8 cellular contexts compared by ENCODE assay signal in genomic region chr14:65098586-65098985, GRCh38. TPM values are rescaled to one million over a fixed set of nuclear protein-coding genes. Genes with fewer than 3 reads are reported as not detected.
DNase-seq lines count a peak whose midpoint lies in the region; ATAC-seq and TF ChIP-seq lines count a peak whose summit lies in the region.

No MANE protein-coding gene starts in this region.

- CTCF ChIA-PET in activated CD8-positive, alpha-beta T cell treated with anti-CD3 and anti-CD28 coated beads for 36 hours (lab: Charles Lee), result no interaction called here

- no peaks in the 10 kb centered on the region for H3K9me3 ChIP-seq in transverse colon
- no peaks in the 10 kb centered on the region for H3K9me3 ChIP-seq in body of pancreas

- 7 to 12% methylated on average over 2 of the region's 2 CpGs for WGBS in transverse colon (ENCODE audit: low coverage in 1 of 2), 2 donors
- 43 to 49% methylated on average over 2 of the region's 2 CpGs for WGBS in body of pancreas, 2 donors

- H3K4me1 Mint-ChIP-seq in activated naive CD4-positive, alpha-beta T cell treated with anti-CD3 and anti-CD28 coated beads, Interleukin-2, amount 50 U/mL, for 24 hours, result peaks cover 74% of the 10 kb centered on the region
- H3K4me1 Mint-ChIP-seq in activated CD8-positive, alpha-beta T cell treated with anti-CD3 and anti-CD28 coated beads for 36 hours (ENCODE audit: low read depth), result peaks cover 71% of the 10 kb centered on the region
- H3K4me1 Mint-ChIP-seq in immature natural killer cell, result peaks cover 76 to 86% of the 10 kb centered on the region in 2 donors

- H3K36me3 Mint-ChIP-seq in activated naive CD4-positive, alpha-beta T cell treated with anti-CD3 and anti-CD28 coated beads, Interleukin-2, amount 50 U/mL, for 24 hours, result peaks cover 26% of the 10 kb centered on the region
- H3K36me3 Mint-ChIP-seq in activated CD8-positive, alpha-beta T cell treated with anti-CD3 and anti-CD28 coated beads for 36 hours (ENCODE audit: low read depth), result peaks cover 60% of the 10 kb centered on the region
- peaks cover under 1 to 10% (median under 1%) of the 10 kb centered on the region in 3 donors for H3K36me3 Mint-ChIP-seq in immature natural killer cell

- in situ Hi-C loops in transverse colon (cut with MboI; ENCODE audit: low pct_ligation_motif_present in 1 of 4, low pct_unique_long_range_greater_than_20kb in 1 of 4, low sequenced_read_pairs in 3 of 4), result no loop called here

- H3K27ac ChIP-seq in transverse colon (peak overlapping the region; percentile 48 to 83 (median 74)), body of pancreas (peak overlapping the region in 1 of 4 donors; percentile 48)

- ATAC-seq in activated CD8-positive, alpha-beta T cell treated with anti-CD3 and anti-CD28 coated beads for 36 hours, result no peak
- ATAC-seq in body of pancreas (no peak), HG03139 (IDR thresholded peaks at IDR 0.05; ENCODE audit: unreplicated experiment) (no peak)

- no peak for TF ChIP-seq CTCF in activated CD8-positive, alpha-beta T cell treated with anti-CD3 and anti-CD28 coated beads for 36 hours (IDR thresholded peaks at IDR 0.05)
- TF ChIP-seq CTCF in transverse colon (IDR thresholded peaks at IDR 0.05), result no peak
- no peak for TF ChIP-seq CTCF in body of pancreas (IDR thresholded peaks at IDR 0.05)

- intact Hi-C loops in activated CD8-positive, alpha-beta T cell treated with anti-CD3 and anti-CD28 coated beads for 36 hours (cut with micrococcal nuclease), result no loop called here
- intact Hi-C loops in transverse colon (cut with DNase I; ENCODE audit: low total_unique reads) (no loop called here), body of pancreas (cut with DNase I) (no loop called here)

- H3K27me3 Mint-ChIP-seq in activated naive CD4-positive, alpha-beta T cell treated with anti-CD3 and anti-CD28 coated beads, Interleukin-2, amount 50 U/mL, for 24 hours, result no peaks in the 10 kb centered on the region
- no peaks in the 10 kb centered on the region for H3K27me3 Mint-ChIP-seq in activated CD8-positive, alpha-beta T cell treated with anti-CD3 and anti-CD28 coated beads for 36 hours
- peaks cover 9 to 14% (median 9%) of the 10 kb centered on the region in 3 donors for H3K27me3 Mint-ChIP-seq in immature natural killer cell (ENCODE audit: low read depth in 3 of 3)

- DNase-seq in activated naive CD4-positive, alpha-beta T cell (lab: John Stamatoyannopoulos, UW), result no peak
- DNase-seq in activated CD8-positive, alpha-beta T cell treated with anti-CD3 and anti-CD28 coated beads for 36 hours, result no peak
- DNase-seq in immature natural killer cell, result peak; percentile 57 to 65 (median 58)
- no peak for DNase-seq in transverse colon
- no peak for DNase-seq in body of pancreas
- DNase-seq in stimulated activated CD4-positive, alpha-beta T cell treated with anti-CD3 and anti-CD28 coated beads, Interleukin-12 subunit alpha, Interleukin-12 subunit beta, amount 100 ng/mL, for 4 hours, result no peak

- TF ChIP-seq POLR2A in transverse colon (IDR thresholded peaks at IDR 0.05), result no peak
- TF ChIP-seq POLR2A in body of pancreas (IDR thresholded peaks at IDR 0.05), result no peak

- H3K27me3 ChIP-seq in transverse colon, result no peaks in the 10 kb centered on the region
- no peaks in the 10 kb centered on the region for H3K27me3 ChIP-seq in body of pancreas

- POLR2A ChIA-PET in activated CD8-positive, alpha-beta T cell treated with anti-CD3 and anti-CD28 coated beads for 36 hours (lab: Charles Lee), result interaction anchor here (1.1 kb wide), 1 partner anchor 16 kb away, joined by 3 read pairs; no protein-coding TSS in a partner anchor

- no peak for TF ChIP-seq EP300 in transverse colon (IDR thresholded peaks at IDR 0.05; ENCODE audit: low read depth)

- peak overlapping the region; percentile 95 for H3K27ac Mint-ChIP-seq in activated naive CD4-positive, alpha-beta T cell treated with anti-CD3 and anti-CD28 coated beads, Interleukin-2, amount 50 U/mL, for 24 hours
- H3K27ac Mint-ChIP-seq in activated CD8-positive, alpha-beta T cell treated with anti-CD3 and anti-CD28 coated beads for 36 hours, result peak overlapping the region; percentile 82
- H3K27ac Mint-ChIP-seq in immature natural killer cell, result peak overlapping the region; percentile 90 to 95 (median 94)

- H3K9me3 Mint-ChIP-seq in activated naive CD4-positive, alpha-beta T cell treated with anti-CD3 and anti-CD28 coated beads, Interleukin-2, amount 50 U/mL, for 24 hours, result no peaks in the 10 kb centered on the region
- no peaks in the 10 kb centered on the region for H3K9me3 Mint-ChIP-seq in activated CD8-positive, alpha-beta T cell treated with anti-CD3 and anti-CD28 coated beads for 36 hours
- H3K9me3 Mint-ChIP-seq in immature natural killer cell, result no peaks in the 10 kb centered on the region

- H3K36me3 ChIP-seq in transverse colon (peaks cover 0 to 5% (median 2%) of the 10 kb centered on the region in 4 donors), body of pancreas (replicated peaks in 1 of 2; ENCODE audit: insufficient read depth in 1 of 2, low read depth in 2 of 2) (peaks cover 0 to 2% of the 10 kb centered on the region in 2 donors)

- H3K4me3 Mint-ChIP-seq in activated naive CD4-positive, alpha-beta T cell treated with anti-CD3 and anti-CD28 coated beads, Interleukin-2, amount 50 U/mL, for 24 hours, result peak overlapping the region; percentile 88
- peak overlapping the region; percentile 62 for H3K4me3 Mint-ChIP-seq in activated CD8-positive, alpha-beta T cell treated with anti-CD3 and anti-CD28 coated beads for 36 hours
- peak overlapping the region; percentile 76 to 90 (median 84) for H3K4me3 Mint-ChIP-seq in immature natural killer cell

- H3K4me1 ChIP-seq in transverse colon, result peaks cover 50 to 84% (median 60%) of the 10 kb centered on the region in 4 donors
- peaks cover 41% of the 10 kb centered on the region for H3K4me1 ChIP-seq in body of pancreas

- peak overlapping the region in 1 of 4 donors; percentile 23 for H3K4me3 ChIP-seq in transverse colon
- no peak overlapping the region for H3K4me3 ChIP-seq in body of pancreas

RNA-seq across cellular contexts. Expression of gene MAX, which starts 3.7 kb away (rescaled TPM):
- total RNA-seq in activated CD8-positive, alpha-beta T cell treated with anti-CD3 and anti-CD28 coated beads for 36 hours, result 10 to 100 TPM; 92.6 to 92.8 TPM
- polyA plus RNA-seq in immature natural killer cell, result 100 to 1,000 TPM; 121 to 139 (median 135) TPM
- total RNA-seq in transverse colon (100 to 1,000 TPM in 1 of 4 donors, 10 to 100 TPM in 3; 35.8 to 139 (median 87.0) TPM), body of pancreas (10 to 100 TPM; 28.8 to 30.0 TPM)

Comparison
In these comparisons a context has a peak if more than half of its experiments do, and no peak if none do; other contexts are left out.
1. DNase-seq: peak in immature natural killer cell (3 of 3); none in activated naive CD4-positive, alpha-beta T cell (0 of 4), activated CD8-positive, alpha-beta T cell treated with anti-CD3 and anti-CD28 coated beads for 36 hours (single experiment), transverse colon (single experiment), body of pancreas (0 of 4) and stimulated activated CD4-positive, alpha-beta T cell treated with anti-CD3 and anti-CD28 coated beads, Interleukin-12 subunit alpha, Interleukin-12 subunit beta, amount 100 ng/mL, for 4 hours (single experiment).
2. Peak in every context shown above with its lines, with median percentiles within 50 percentile points of each other: H3K27ac Mint-ChIP-seq and H3K4me3 Mint-ChIP-seq.